ENCODE assay signal across 9 cellular contexts in the genomic region with DNA sequence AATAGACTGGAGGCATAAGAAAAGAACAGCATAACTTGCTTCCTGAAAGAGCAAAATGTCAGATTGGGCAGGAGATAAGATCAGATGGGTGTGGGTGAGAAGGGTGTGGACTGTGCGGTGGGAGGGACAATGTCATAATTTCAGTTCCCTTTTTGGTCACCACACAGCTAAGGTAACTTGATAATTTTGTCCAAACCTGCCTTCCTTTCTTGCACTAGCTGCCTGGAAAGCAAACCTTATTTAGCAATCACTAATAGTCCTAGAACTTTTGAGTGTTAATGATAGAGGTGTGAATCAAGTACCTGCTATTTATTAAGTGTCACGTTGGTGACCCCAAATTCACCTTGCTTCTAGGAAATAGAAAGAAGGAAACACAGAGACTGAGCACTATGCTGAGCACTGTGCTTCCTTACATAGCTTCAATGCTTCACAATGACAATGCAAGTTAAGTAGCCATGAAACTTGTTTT.
DNase-seq lines count a peak whose midpoint lies in the region; ATAC-seq, FAIRE-seq and TF ChIP-seq lines count a peak whose summit lies in the region.
"Had no signal": no experiment of that assay in that cellular context is flagged by ENCODE, and none has a peak within 500 bp of the region (broad histone marks: within the 10 kb centered on the region; RNA-seq: fewer than 3 reads in every experiment).

No MANE protein-coding gene starts in this region.

- peak; percentile 10 for DNase-seq in activated CD4-positive, CD25-positive, alpha-beta regulatory T cell treated with anti-CD3 and anti-CD28 coated beads, Interleukin-2, amount 50 U/mL, for 16 hours (ENCODE audit: low read depth, low spot score)
- no peak for DNase-seq in activated CD4-positive, CD25-positive, alpha-beta regulatory T cell treated with anti-CD3 and anti-CD28 coated beads, Interleukin-2, amount 50 U/mL, for 72 hours
- DNase-seq in T-helper 9 cell, result peak; percentile 4
- peak; percentile 43 for DNase-seq in natural killer cell
- DNase-seq in COR-L47 (lab: John Stamatoyannopoulos, UW), result no peak
- DNase-seq in HTR-8/SVneo (ENCODE audit: insufficient read length, low spot score), result no peak
- DNase-seq in urothelium cell line (ENCODE audit: low spot score), result no peak

- peak overlapping the region; percentile 82 to 88 for H3K27ac Mint-ChIP-seq in natural killer cell

- H3K27me3 Mint-ChIP-seq in natural killer cell (ENCODE audit: low read depth in 2 of 2), result no peaks in the 10 kb centered on the region

- FAIRE-seq in HTR-8/SVneo (lab: Jason Lieb, UNC), result no peak
- no peak for FAIRE-seq in urothelium cell line (lab: Jason Lieb, UNC)
- FAIRE-seq: A204.1 had no signal

- peak; percentile 83 for ATAC-seq in HG03097 (IDR thresholded peaks at IDR 0.05; ENCODE audit: low FRiP score, unreplicated experiment)
- peak; percentile 77 to 89 (median 85) for ATAC-seq in natural killer cell

- peak overlapping the region; percentile 78 for H3K4me3 Mint-ChIP-seq in natural killer cell

- no peaks in the 10 kb centered on the region for H3K9me3 Mint-ChIP-seq in natural killer cell

- TF ChIP-seq CTCF in natural killer cell (IDR thresholded peaks at IDR 0.05), result no peak

- intact Hi-C loops in natural killer cell (cut with micrococcal nuclease), result loop anchor here (5.0 kb wide), 1 partner anchor 72 kb away; the partner anchor contains the start of gene SP4

- H3K36me3 Mint-ChIP-seq in natural killer cell, result no peaks in the 10 kb centered on the region

- H3K4me1 Mint-ChIP-seq in natural killer cell, result peaks cover 71 to 80% of the 10 kb centered on the region in 2 donors

Comparison
In these comparisons a context has a peak if more than half of its experiments do, and no peak if none do; other contexts are left out.
1. DNase-seq: peak in activated CD4-positive, CD25-positive, alpha-beta regulatory T cell treated with anti-CD3 and anti-CD28 coated beads, Interleukin-2, amount 50 U/mL, for 16 hours (single experiment), T-helper 9 cell (single experiment) and natural killer cell (single experiment); none in activated CD4-positive, CD25-positive, alpha-beta regulatory T cell treated with anti-CD3 and anti-CD28 coated beads, Interleukin-2, amount 50 U/mL, for 72 hours (single experiment), COR-L47 (single experiment), HTR-8/SVneo (single experiment) and urothelium cell line (single experiment).